ENCODE assay signal across 26 cellular contexts in genomic region chr22:40797427-40797826, GRCh38. TPM values are rescaled to one million over a fixed set of nuclear protein-coding genes. Genes with fewer than 3 reads are reported as not detected.
DNase-seq lines count a peak whose midpoint lies in the region; ATAC-seq and TF ChIP-seq lines count a peak whose summit lies in the region.
"Had no signal": no experiment of that assay in that cellular context is flagged by ENCODE, and none has a peak within 500 bp of the region (broad histone marks: within the 10 kb centered on the region; RNA-seq: fewer than 3 reads in every experiment).

No MANE protein-coding gene starts in this region.

- H3K79me2 ChIP-seq in GM23338 (replicated peaks; ENCODE audit: insufficient read depth) (peaks cover 18% of the 10 kb centered on the region; the same call in 1 of the 2 replicates), fibroblast of lung (ENCODE audit: control insufficient read depth, insufficient read depth, low read length) (no peaks in the 10 kb centered on the region)
- H3K79me2 ChIP-seq: parathyroid adenoma had no signal

- H3K9me2 ChIP-seq in GM23338 (ENCODE audit: insufficient read depth), result no peaks in the 10 kb centered on the region

- no peak for DNase-seq in GM23338 (ENCODE audit: low spot score)
- peak; percentile 38 to 55 for DNase-seq in fibroblast of lung (ENCODE audit: low read depth in 2 of 2)
- no peak for DNase-seq in uterus
- no peak for DNase-seq in MG63
- no peak for DNase-seq in NCI-H446 treated with DMSO at 0.1 percent for 48 hours (lab: John Stamatoyannopoulos, UW)
- DNase-seq: activated CD8-positive, alpha-beta T cell treated with anti-CD3 and anti-CD28 coated beads for 36 hours; DND-41; dorsolateral prefrontal cortex; head of caudate nucleus; kidney glomerular epithelial cell; lower lobe of right lung; NCI-H1105 treated with DMSO at 0.1 percent for 48 hours; NCI-H2029; NCI-H526 treated with DMSO at 0.1 percent for 48 hours; nephron progenitor cell; right cardiac atrium; stimulated activated CD4-positive, alpha-beta T cell treated with anti-CD3 and anti-CD28 coated beads, Interleukin-2, amount 100 ng/mL, for 48 hours; transverse colon had no signal

- no peaks in the 10 kb centered on the region for H3K27me3 Mint-ChIP-seq in GM23338 (ENCODE audit: insufficient read depth, low read depth, poor library complexity)
- H3K27me3 Mint-ChIP-seq: activated CD8-positive, alpha-beta T cell treated with anti-CD3 and anti-CD28 coated beads for 36 hours; central memory CD8-positive, alpha-beta T cell had no signal

- no peak for ATAC-seq in GM23338
- peak; percentile 61; the same call in 2 of the 3 replicates for ATAC-seq in SK-N-SH treated with all-trans-retinoic acid at 6 μM for 48 hours
- no peak for ATAC-seq in HG03439 (IDR thresholded peaks at IDR 0.05; ENCODE audit: unreplicated experiment)
- ATAC-seq: activated CD8-positive, alpha-beta T cell treated with anti-CD3 and anti-CD28 coated beads for 36 hours; activated naive CD4-positive, alpha-beta T cell treated with anti-CD3 and anti-CD28 coated beads, Interleukin-2, amount 50 U/mL, for 72 hours; lower lobe of right lung had no signal

- H2AFZ ChIP-seq in GM23338 (no peak overlapping the region), fibroblast of lung (ENCODE audit: low read length) (no peak overlapping the region)
- H2AFZ ChIP-seq: parathyroid adenoma had no signal

- TF ChIP-seq CTCF in GM23338 (conservative IDR thresholded peaks at IDR 0.05; ENCODE audit: low read depth in 2 of 2), result no peak
- no peak for TF ChIP-seq CTCF in fibroblast of lung (conservative IDR thresholded peaks at IDR 0.05 in 1 of 2, IDR thresholded peaks at IDR 0.05 in 1 of 2; ENCODE audit: low read depth in 1 of 2, low read length in 2 of 2)
- no peak for TF ChIP-seq CTCF in uterus (IDR thresholded peaks at IDR 0.05)

- no peak overlapping the region for H3K4me3 Mint-ChIP-seq in GM23338
- H3K4me3 Mint-ChIP-seq: activated CD8-positive, alpha-beta T cell treated with anti-CD3 and anti-CD28 coated beads for 36 hours; central memory CD8-positive, alpha-beta T cell; nephron progenitor cell; T-helper 1 cell treated with Interleukin-12 subunit alpha and Interleukin-12 subunit beta and Interleukin-4 antibody, amounts not matched to agents 30 μg/mL and 1 μg/mL, for 36 hours had no signal

- H3K27me3 ChIP-seq in GM23338 (ENCODE audit: insufficient read depth) (no peaks in the 10 kb centered on the region), fibroblast of lung (ENCODE audit: control insufficient read depth, insufficient read depth, low read length) (no peaks in the 10 kb centered on the region), uterus (no peaks in the 10 kb centered on the region), MG63 (no peaks in the 10 kb centered on the region)
- H3K27me3 ChIP-seq: ascending aorta, dorsolateral prefrontal cortex, transverse colon had no signal

- no peak overlapping the region for H3K9ac ChIP-seq in fibroblast of lung (ENCODE audit: insufficient read depth, low read length)
- H3K9ac ChIP-seq: parathyroid adenoma had no signal

- peaks cover 20% of the 10 kb centered on the region for H3K36me3 Mint-ChIP-seq in GM23338 (ENCODE audit: low read depth)
- H3K36me3 Mint-ChIP-seq: activated naive CD4-positive, alpha-beta T cell treated with anti-CD3 and anti-CD28 coated beads, Interleukin-2, amount 50 U/mL, for 72 hours had no signal

- H3K4me3 ChIP-seq in GM23338 (no peak overlapping the region), fibroblast of lung (replicated peaks in 1 of 4; ENCODE audit: control extremely low read depth in 1 of 4, insufficient read depth in 1 of 4, low read depth in 3 of 4, low read length in 4 of 4) (no peak overlapping the region), uterus (no peak overlapping the region), MG63 (no peak overlapping the region)
- H3K4me3 ChIP-seq: ascending aorta, dorsolateral prefrontal cortex, lower lobe of right lung, transverse colon had no signal

- H3K27ac Mint-ChIP-seq in GM23338, result no peak overlapping the region
- H3K27ac Mint-ChIP-seq: activated CD8-positive, alpha-beta T cell treated with anti-CD3 and anti-CD28 coated beads for 36 hours; activated naive CD4-positive, alpha-beta T cell treated with anti-CD3 and anti-CD28 coated beads, Interleukin-2, amount 50 U/mL, for 72 hours; nephron progenitor cell; T-helper 1 cell treated with Interleukin-12 subunit alpha and Interleukin-12 subunit beta and Interleukin-4 antibody, amounts not matched to agents 30 μg/mL and 1 μg/mL, for 36 hours had no signal

- H3K9me3 ChIP-seq in fibroblast of lung (ENCODE audit: control insufficient read depth, insufficient read depth, low read depth, low read length) (no peaks in the 10 kb centered on the region), uterus (no peaks in the 10 kb centered on the region), MG63 (no peaks in the 10 kb centered on the region)
- H3K9me3 ChIP-seq: ascending aorta, lower lobe of right lung, transverse colon had no signal

- H4K20me1 ChIP-seq in GM23338 (replicated peaks; ENCODE audit: insufficient read depth) (no peaks in the 10 kb centered on the region; the same call in none of the 2 replicates), fibroblast of lung (ENCODE audit: control insufficient read depth, extremely low read depth, insufficient read depth, low read length) (no peaks in the 10 kb centered on the region)

- no peak for TF ChIP-seq POLR2A in uterus (IDR thresholded peaks at IDR 0.05)

- no peaks in the 10 kb centered on the region for H3K36me3 ChIP-seq in GM23338 (ENCODE audit: insufficient read depth)
- no peaks in the 10 kb centered on the region for H3K36me3 ChIP-seq in fibroblast of lung (ENCODE audit: control insufficient read depth, insufficient read depth, low read length)
- no peaks in the 10 kb centered on the region for H3K36me3 ChIP-seq in uterus
- peaks cover 44% of the 10 kb centered on the region for H3K36me3 ChIP-seq in MG63
- H3K36me3 ChIP-seq: transverse colon had no signal

- H3K9me3 Mint-ChIP-seq in GM23338, result no peaks in the 10 kb centered on the region
- H3K9me3 Mint-ChIP-seq: activated CD8-positive, alpha-beta T cell treated with anti-CD3 and anti-CD28 coated beads for 36 hours; activated naive CD4-positive, alpha-beta T cell treated with anti-CD3 and anti-CD28 coated beads, Interleukin-2, amount 50 U/mL, for 72 hours; central memory CD8-positive, alpha-beta T cell; nephron progenitor cell; T-helper 1 cell treated with Interleukin-12 subunit alpha and Interleukin-12 subunit beta and Interleukin-4 antibody, amounts not matched to agents 30 μg/mL and 1 μg/mL, for 36 hours had no signal

- intact Hi-C loops in uterus (cut with DNase I; ENCODE audit: low total_unique reads), result no loop called here

- no peak overlapping the region for H3K4me2 ChIP-seq in GM23338
- no peak overlapping the region for H3K4me2 ChIP-seq in fibroblast of lung (ENCODE audit: extremely low read depth, insufficient read depth, low read length)

- H3K4me1 ChIP-seq in GM23338 (ENCODE audit: insufficient read depth) (no peaks in the 10 kb centered on the region), fibroblast of lung (ENCODE audit: control insufficient read depth, extremely low read depth, insufficient read depth, low read length) (no peaks in the 10 kb centered on the region), uterus (no peaks in the 10 kb centered on the region)
- H3K4me1 ChIP-seq: ascending aorta, lower lobe of right lung, parathyroid adenoma, transverse colon had no signal

- H3K27ac ChIP-seq in GM23338 (ENCODE audit: low read depth) (peak overlapping the region; percentile 62; the same call in 1 of the 2 replicates), fibroblast of lung (ENCODE audit: insufficient read depth, low read length) (no peak overlapping the region), uterus (peak overlapping the region; percentile 44 to 63)
- H3K27ac ChIP-seq: ascending aorta, C4-2B, dorsolateral prefrontal cortex, lower lobe of right lung, parathyroid adenoma, transverse colon had no signal

- no peaks in the 10 kb centered on the region for H3F3A ChIP-seq in GM23338 (replicated peaks; ENCODE audit: low read depth)

- H3K4me1 Mint-ChIP-seq in GM23338, result no peaks in the 10 kb centered on the region
- H3K4me1 Mint-ChIP-seq: central memory CD8-positive, alpha-beta T cell had no signal

TF ChIP-seq in GM23338, 12 proteins besides CTCF, POLR2A, EP300 and RAD21 (continues in another document):
- TF ChIP-seq POLR2AphosphoS5 (IDR thresholded peaks at IDR 0.05; ENCODE audit: low read depth), result no peak

RNA-seq across cellular contexts. Expression of gene SLC25A17, which starts 21.7 kb away (rescaled TPM):
- total RNA-seq in GM23338 (2014; rRNA removed; shearing (Covaris generic)), result 40.0 and 43.6 TPM in 2 replicates
- polyA plus RNA-seq in GM23338 (2016; fragmentation: Nextera tagmentation; extraction: Ambion mirVana), result 28.2 and 35.4 TPM in 2 replicates
- total RNA-seq in fibroblast of lung, result 11.3 and 12.9 TPM in 2 replicates
- 26.5 and 28.7 TPM in 2 replicates for polyA plus RNA-seq in fibroblast of lung
- polyA plus RNA-seq in fibroblast of lung (2012), result 18.2 and 20.5 TPM in 2 replicates
- 7.1 and 8.4 TPM in 2 replicates for polyA minus RNA-seq in fibroblast of lung (ENCODE audit: low replicate concordance)
- total RNA-seq in uterus, result 10 to 100 TPM; 12.6 to 34.5 (median 20.7) TPM
- 46.8 and 50.8 TPM in 2 replicates for total RNA-seq in MG63 (2014; rRNA removed; shearing (Covaris generic); ENCODE audit: low replicate concordance)

RNA-seq across cellular contexts. Expression of gene ST13, which starts 59.0 kb away (rescaled TPM):
- total RNA-seq in GM23338 (2014; rRNA removed; shearing (Covaris generic)), result 148 and 159 TPM in 2 replicates
- polyA plus RNA-seq in GM23338 (2016; fragmentation: Nextera tagmentation; extraction: Ambion mirVana) (208 and 238 TPM in 2 replicates), fibroblast of lung (199 and 266 TPM in 2 replicates)
- total RNA-seq in fibroblast of lung (239 and 293 TPM in 2 replicates), uterus (100 to 1,000 TPM; 139 to 285 (median 189) TPM)
- polyA plus RNA-seq in fibroblast of lung (2012), result 274 and 323 TPM in 2 replicates
- 21.7 and 70.2 TPM in 2 replicates for polyA minus RNA-seq in fibroblast of lung (ENCODE audit: low replicate concordance)
- 314 and 355 TPM in 2 replicates for total RNA-seq in MG63 (2014; rRNA removed; shearing (Covaris generic); ENCODE audit: low replicate concordance)

RNA-seq across cellular contexts. Expression of gene XPNPEP3, which starts 59.5 kb away (rescaled TPM):
- 19.5 and 22.9 TPM in 2 replicates for total RNA-seq in GM23338 (2014; rRNA removed; shearing (Covaris generic))
- polyA plus RNA-seq in GM23338 (2016; fragmentation: Nextera tagmentation; extraction: Ambion mirVana) (10.4 and 11.6 TPM in 2 replicates), fibroblast of lung (15.2 and 16.2 TPM in 2 replicates)
- total RNA-seq in fibroblast of lung (7.7 and 9.1 TPM in 2 replicates), uterus (10 to 100 TPM in 2 of 4 donors, 1 to 10 TPM in 2; 1.5 to 25.6 (median 8.0) TPM)
- 7.4 and 9.2 TPM in 2 replicates for polyA plus RNA-seq in fibroblast of lung (2012)
- polyA minus RNA-seq in fibroblast of lung (ENCODE audit: low replicate concordance), result 16.1 and 49.3 TPM in 2 replicates
- total RNA-seq in MG63 (2014; rRNA removed; shearing (Covaris generic); ENCODE audit: low replicate concordance), result 3.0 and 5.8 TPM in 2 replicates

Comparison
In these comparisons a context has a peak if more than half of its experiments do, and no peak if none do; other contexts are left out.
1. DNase-seq: peak in fibroblast of lung (2 of 2); none in GM23338 (single experiment), uterus (0 of 2), MG63 (single experiment) and NCI-H446 treated with DMSO at 0.1 percent for 48 hours (single experiment).